Comparison of ENCODE assay signal across 8 cellular contexts in genomic region chr18:5294113-5294617, GRCh38. TPM values are rescaled to one million over a fixed set of nuclear protein-coding genes. Genes with fewer than 3 reads are reported as not detected.
A peak's percentile ranks its signal among the peaks of the same experiment; 100 is the strongest.
DNase-seq lines count a peak whose midpoint lies in the region; ATAC-seq lines count a peak whose summit lies in the region.

No MANE protein-coding gene starts in this region.

- 34% methylated on average over 9 of the region's 9 CpGs for WGBS in thymus

- H3K27me3 Mint-ChIP-seq in naive B cell = peaks cover 4 to 9% (median 5%) of the 10 kb centered on the region in 3 donors

- H3K27me3 ChIP-seq in SJSA1 (replicated peaks) = no peaks in the 10 kb centered on the region
- peaks cover 0 to 1% of the 10 kb centered on the region in 2 donors for H3K27me3 ChIP-seq in duodenal mucosa (ENCODE audit: control insufficient read depth in 1 of 2, insufficient read depth in 2 of 2, low read length in 2 of 2)
- H3K27me3 ChIP-seq in thymus (ENCODE audit: control insufficient read depth, insufficient read depth) = no peaks in the 10 kb centered on the region

- H3K27ac Mint-ChIP-seq in naive B cell = peak overlapping the region; percentile 86 to 98 (median 95)

- no peaks in the 10 kb centered on the region for H3K9me3 ChIP-seq in SJSA1 (replicated peaks)
- no peaks in the 10 kb centered on the region for H3K9me3 ChIP-seq in duodenal mucosa (ENCODE audit: control insufficient read depth in 1 of 2, low read length in 2 of 2)
- no peaks in the 10 kb centered on the region for H3K9me3 ChIP-seq in thymus (ENCODE audit: control insufficient read depth)

- ATAC-seq in GM21786 (IDR thresholded peaks at IDR 0.05; ENCODE audit: unreplicated experiment) = peak; percentile 15
- no peak for ATAC-seq in naive B cell (ENCODE audit: low read depth in 2 of 2)

- peaks cover 8 to 34% (median 26%) of the 10 kb centered on the region in 3 donors for H3K4me1 Mint-ChIP-seq in naive B cell

- DNase-seq in SJSA1 (ENCODE audit: low read depth in 1 of 2, low spot score in 2 of 2) (no peak), naive B cell (no peak), NCI-H2196 (lab: John Stamatoyannopoulos, UW; ENCODE audit: unreplicated experiment) (no peak), hippocampal formation (lab: John Stamatoyannopoulos, UW) (no peak), COLO668 (lab: John Stamatoyannopoulos, UW; ENCODE audit: unreplicated experiment) (no peak)

- peak overlapping the region; percentile 92 to 97 (median 94) for H3K4me3 Mint-ChIP-seq in naive B cell

- H3K36me3 ChIP-seq in SJSA1 (peaks cover 33% of the 10 kb centered on the region), duodenal mucosa (ENCODE audit: control insufficient read depth in 1 of 2, insufficient read depth in 2 of 2, low read length in 2 of 2) (peaks cover 13 to 15% of the 10 kb centered on the region in 2 donors), thymus (ENCODE audit: control insufficient read depth, insufficient read depth) (peaks cover 13% of the 10 kb centered on the region)

- H3K9me3 Mint-ChIP-seq in naive B cell = no peaks in the 10 kb centered on the region

- peaks cover 13 to 14% of the 10 kb centered on the region in 2 donors for H3K36me3 Mint-ChIP-seq in naive B cell

- H3K4me1 ChIP-seq in SJSA1 (replicated peaks) (peaks cover 22% of the 10 kb centered on the region), duodenal mucosa (ENCODE audit: control insufficient read depth in 1 of 2, insufficient read depth in 2 of 2, low read length in 2 of 2) (peaks cover 9 to 15% of the 10 kb centered on the region in 2 donors), thymus (ENCODE audit: control insufficient read depth, insufficient read depth, low read length) (peaks cover 6% of the 10 kb centered on the region)

- peak overlapping the region; percentile 59 for H3K27ac ChIP-seq in SJSA1
- peak overlapping the region; percentile 91 for H3K27ac ChIP-seq in duodenal mucosa (ENCODE audit: low read depth, low read length)
- peak overlapping the region; percentile 100 for H3K27ac ChIP-seq in thymus (ENCODE audit: low read depth)

- peak overlapping the region; percentile 73 to 81 for H3K9ac ChIP-seq in duodenal mucosa (ENCODE audit: low read depth in 1 of 2, low read length in 2 of 2)

- H3K4me3 ChIP-seq in SJSA1 = peak overlapping the region; percentile 71
- peak overlapping the region; percentile 77 to 95 for H3K4me3 ChIP-seq in duodenal mucosa (ENCODE audit: low read depth in 1 of 2, low read length in 2 of 2)
- H3K4me3 ChIP-seq in thymus (ENCODE audit: low read length) = peak overlapping the region; percentile 85

RNA-seq across cellular contexts. Expression of gene ZBTB14, which starts 1.4 kb away (rescaled TPM):
- 17.3 and 22.5 TPM in 2 replicates for total RNA-seq in SJSA1 (2014; rRNA removed; shearing (Covaris generic))
- polyA plus RNA-seq in naive B cell (ENCODE audit: low read depth in 6 of 6) (10 to 100 TPM in 5 of 6 donors, 1 to 10 TPM in 1; 9.8 to 21.0 (median 15.8) TPM), thymus (22.3 TPM)
